8 cellular contexts compared by ENCODE assay signal in genomic region chr3:101725192-101725889, GRCh38. TPM values are rescaled to one million over a fixed set of nuclear protein-coding genes. Genes with fewer than 3 reads are reported as not detected.
DNase-seq lines count a peak whose midpoint lies in the region; ATAC-seq and TF ChIP-seq lines count a peak whose summit lies in the region.

No MANE protein-coding gene starts in this region.

- WGBS in psoas muscle, 3 donors = 2% methylated on average over 21 of the region's 21 CpGs

- ATAC-seq in GM19395 (IDR thresholded peaks at IDR 0.05; ENCODE audit: unreplicated experiment) (peak; percentile 10), HG03460 (IDR thresholded peaks at IDR 0.05; ENCODE audit: unreplicated experiment) (peak; percentile 19), psoas muscle (peak in 3 of 4 donors; percentile 22 to 27 (median 23))

- POLR2A ChIA-PET in BJ (lab: Charles Lee) = no interaction called here

- H3K4me1 ChIP-seq in SJSA1 (replicated peaks) (peaks cover 10% of the 10 kb centered on the region), left ventricle myocardium inferior (peaks cover 38% of the 10 kb centered on the region), psoas muscle (peaks cover 20% of the 10 kb centered on the region)

- no peaks in the 10 kb centered on the region for H3K36me3 ChIP-seq in BJ (ENCODE audit: control insufficient read depth, insufficient read depth, low read length)
- H3K36me3 ChIP-seq in SJSA1 = peaks cover 32% of the 10 kb centered on the region
- peaks cover 31% of the 10 kb centered on the region for H3K36me3 ChIP-seq in left ventricle myocardium inferior
- H3K36me3 ChIP-seq in psoas muscle (ENCODE audit: insufficient read depth in 1 of 2, low read depth in 1 of 2) = peaks cover 0 to 34% of the 10 kb centered on the region in 2 donors

- peak overlapping the region; percentile 78 for H3K27ac ChIP-seq in SJSA1
- H3K27ac ChIP-seq in left ventricle myocardium inferior (replicated peaks) = peak overlapping the region; percentile 87
- H3K27ac ChIP-seq in psoas muscle = peak overlapping the region; percentile 79

- H3K4me3 ChIP-seq in BJ (ENCODE audit: low read depth, low read length) = peak overlapping the region; percentile 68
- peak overlapping the region; percentile 65 for H3K4me3 ChIP-seq in SJSA1
- peak overlapping the region; percentile 84 for H3K4me3 ChIP-seq in left ventricle myocardium inferior
- peak overlapping the region; percentile 86 for H3K4me3 ChIP-seq in psoas muscle

- H3K9me3 ChIP-seq in SJSA1 (replicated peaks) = no peaks in the 10 kb centered on the region
- no peaks in the 10 kb centered on the region for H3K9me3 ChIP-seq in left ventricle myocardium inferior (replicated peaks)
- H3K9me3 ChIP-seq in psoas muscle = no peaks in the 10 kb centered on the region

- intact Hi-C loops in left ventricle myocardium inferior (cut with micrococcal nuclease) = no loop called here
- intact Hi-C loops in psoas muscle (cut with DNase I) = loop anchor here (2.0 to 5.0 kb wide), 2 partner anchors 52 to 53 kb away; partner anchors contain the start of gene NXPE3 (in 2 of the 2)

- DNase-seq in BJ (ENCODE audit: low read depth) = no peak
- DNase-seq in SJSA1 (ENCODE audit: low read depth in 1 of 2, low spot score in 2 of 2) = peak in 1 of 2 experiments; percentile 33
- DNase-seq in amygdala (lab: John Stamatoyannopoulos, UW) = peak in 32 of 56 donors; percentile 19 to 76 (median 52)
- DNase-seq in left ventricle myocardium inferior = peak; percentile 19
- peak in 1 of 2 donors; percentile 21 for DNase-seq in psoas muscle
- no peak for DNase-seq in mucosa of gallbladder (ENCODE audit: low spot score)

- TF ChIP-seq CTCF in BJ (IDR thresholded peaks at IDR 0.05; ENCODE audit: insufficient read depth, low read depth, low read length) (no peak), left ventricle myocardium inferior (IDR thresholded peaks at IDR 0.05; ENCODE audit: borderline replicate concordance) (no peak), psoas muscle (IDR thresholded peaks at IDR 0.05) (no peak)

- CTCF ChIA-PET in BJ (lab: Yijun Ruan, JAX) = interaction anchor here (0.9 to 2.9 kb wide), 2 partner anchors 9 to 18 kb away, joined by 5 to 14 read pairs; no protein-coding TSS in a partner anchor

- no peaks in the 10 kb centered on the region for H3K27me3 ChIP-seq in BJ (ENCODE audit: control insufficient read depth, insufficient read depth, low read length)
- H3K27me3 ChIP-seq in SJSA1 (replicated peaks) = no peaks in the 10 kb centered on the region
- no peaks in the 10 kb centered on the region for H3K27me3 ChIP-seq in left ventricle myocardium inferior (ENCODE audit: low read depth)
- H3K27me3 ChIP-seq in psoas muscle (ENCODE audit: insufficient read depth in 3 of 3, low read length in 2 of 3) = no peaks in the 10 kb centered on the region

RNA-seq across cellular contexts. Expression of gene CEP97, which starts 0.9 kb away (rescaled TPM):
- polyA plus RNA-seq in BJ (2011; rRNA removed) (1.2 and 2.5 TPM in 2 replicates), psoas muscle (1 to 10 TPM; 1.6 to 6.3 (median 1.9) TPM)
- 3.5 and 3.6 TPM in 2 replicates for polyA minus RNA-seq in BJ (2011; rRNA and poly(A)+ RNA removed)
- total RNA-seq in SJSA1 (2014; rRNA removed; shearing (Covaris generic)) = 16.8 and 20.8 TPM in 2 replicates
- total RNA-seq in left ventricle myocardium inferior (5.9 TPM), psoas muscle (10 to 100 TPM in 1 of 4 donors, 1 to 10 TPM in 3; 5.9 to 12.5 (median 7.9) TPM), mucosa of gallbladder (10.6 TPM)

RNA-seq across cellular contexts. Expression of gene RPL24, which starts 38.8 kb away (rescaled TPM):
- polyA plus RNA-seq in BJ (2011; rRNA removed) = 1,257 and 2,029 TPM in 2 replicates
- 209 and 374 TPM in 2 replicates for polyA minus RNA-seq in BJ (2011; rRNA and poly(A)+ RNA removed)
- 1,079 and 1,363 TPM in 2 replicates for total RNA-seq in SJSA1 (2014; rRNA removed; shearing (Covaris generic))
- total RNA-seq in left ventricle myocardium inferior = 770 TPM
- 100 to 1,000 TPM; 744 to 950 (median 822) TPM for total RNA-seq in psoas muscle
- polyA plus RNA-seq in psoas muscle = 1,000 to 10,000 TPM; 1,534 to 1,772 (median 1,709) TPM
- 827 TPM for total RNA-seq in mucosa of gallbladder

RNA-seq across cellular contexts. Expression of gene ZBTB11, which starts 48.4 kb away (rescaled TPM):
- polyA plus RNA-seq in BJ (2011; rRNA removed) (4.5 and 9.2 TPM in 2 replicates), psoas muscle (1 to 10 TPM; 5.5 to 9.8 (median 5.9) TPM)
- 6.7 and 6.9 TPM in 2 replicates for polyA minus RNA-seq in BJ (2011; rRNA and poly(A)+ RNA removed)
- 13.1 and 21.1 TPM in 2 replicates for total RNA-seq in SJSA1 (2014; rRNA removed; shearing (Covaris generic))
- total RNA-seq in left ventricle myocardium inferior (10.3 TPM), psoas muscle (10 to 100 TPM; 10.3 to 12.6 (median 11.6) TPM), mucosa of gallbladder (15.5 TPM)

RNA-seq across cellular contexts. Expression of gene NXPE3, which starts 53.7 kb away (rescaled TPM):
- polyA plus RNA-seq in BJ (2011; rRNA removed) (30.3 and 31.2 TPM in 2 replicates), psoas muscle (10 to 100 TPM; 10.8 to 67.7 (median 17.5) TPM)
- polyA minus RNA-seq in BJ (2011; rRNA and poly(A)+ RNA removed) = 30.9 and 39.0 TPM in 2 replicates
- 5.9 and 6.5 TPM in 2 replicates for total RNA-seq in SJSA1 (2014; rRNA removed; shearing (Covaris generic))
- total RNA-seq in left ventricle myocardium inferior (47.9 TPM), psoas muscle (10 to 100 TPM; 37.4 to 59.3 (median 45.6) TPM), mucosa of gallbladder (13.2 TPM)

Comparison
In these comparisons a context has a peak if more than half of its experiments do, and no peak if none do; other contexts are left out.
1. DNase-seq: peak in amygdala (32 of 56) and left ventricle myocardium inferior (single experiment); none in BJ (single experiment) and mucosa of gallbladder (single experiment).
2. Peak in every context shown above with its lines, with median percentiles within 50 percentile points of each other: H3K4me3 ChIP-seq, ATAC-seq and H3K27ac ChIP-seq.